30 cellular contexts compared by ENCODE assay signal in genomic region chr9:2635922-2636321, GRCh38.
"Had no signal": no experiment of that assay in that cellular context is flagged by ENCODE, and none has a peak within 500 bp of the region (broad histone marks: within the 10 kb centered on the region; RNA-seq: fewer than 3 reads in every experiment).

No MANE protein-coding gene starts in this region.

- H3K27me3 ChIP-seq: brain microvascular endothelial cell had no signal

- H3K36me3 ChIP-seq: brain microvascular endothelial cell had no signal

- H3K27ac Mint-ChIP-seq: activated B cell treated with CpG ODN at 0.5 μM for 24 hours; activated CD8-positive, alpha-beta memory T cell treated with anti-CD3 and anti-CD28 coated beads, Interleukin-2, amount 10 ng/mL, durations not matched to agents 7 days and 5 days; activated CD8-positive, alpha-beta T cell treated with anti-CD3 and anti-CD28 coated beads for 36 hours; activated naive CD4-positive, alpha-beta T cell treated with anti-CD3 and anti-CD28 coated beads, Interleukin-2, amount 10 ng/mL, durations not matched to agents 7 days and 5 days; activated naive CD4-positive, alpha-beta T cell treated with anti-CD3 and anti-CD28 coated beads, Interleukin-2, amount 50 U/mL, for 72 hours; activated naive CD8-positive, alpha-beta T cell treated with anti-CD3 and anti-CD28 coated beads, Interleukin-2, amount 10 ng/mL, durations not matched to agents 7 days and 5 days; activated T-cell treated with anti-CD3 and anti-CD28 coated beads, Interleukin-2, amount 50 U/mL, for 24 hours; activated T-cell treated with anti-CD3 and anti-CD28 coated beads, Interleukin-2, amount 50 U/mL, for 72 hours; endodermal cell; T-helper 17 cell; T-helper 2 cell treated with Interferon-gamma antibody and Interleukin-4, amounts not matched to agents 5 μg/mL and 100 μg/mL, for 36 hours had no signal

- H3K4me3 Mint-ChIP-seq: activated B cell treated with CpG ODN at 0.5 μM for 24 hours; activated CD8-positive, alpha-beta memory T cell treated with anti-CD3 and anti-CD28 coated beads, Interleukin-2, amount 10 ng/mL, durations not matched to agents 7 days and 5 days; activated CD8-positive, alpha-beta T cell treated with anti-CD3 and anti-CD28 coated beads for 36 hours; activated naive CD4-positive, alpha-beta T cell treated with anti-CD3 and anti-CD28 coated beads, Interleukin-2, amount 10 ng/mL, durations not matched to agents 7 days and 5 days; activated naive CD8-positive, alpha-beta T cell treated with anti-CD3 and anti-CD28 coated beads, Interleukin-2, amount 10 ng/mL, durations not matched to agents 7 days and 5 days; activated T-cell treated with anti-CD3 and anti-CD28 coated beads, Interleukin-2, amount 50 U/mL, for 24 hours; activated T-cell treated with anti-CD3 and anti-CD28 coated beads, Interleukin-2, amount 50 U/mL, for 72 hours; endodermal cell; T-helper 17 cell; T-helper 2 cell treated with Interferon-gamma antibody and Interleukin-4, amounts not matched to agents 5 μg/mL and 100 μg/mL, for 36 hours had no signal

- H3K27ac ChIP-seq: brain microvascular endothelial cell, WERI-Rb-1 had no signal

- ATAC-seq: activated CD4-positive, CD25-positive, alpha-beta regulatory T cell treated with anti-CD3 and anti-CD28 coated beads, Interleukin-2, amount 50 U/mL, for 24 hours; activated CD8-positive, alpha-beta memory T cell treated with anti-CD3 and anti-CD28 coated beads, Interleukin-2, amount 10 ng/mL, durations not matched to agents 7 days and 5 days; activated CD8-positive, alpha-beta T cell treated with anti-CD3 and anti-CD28 coated beads for 36 hours; activated naive CD4-positive, alpha-beta T cell treated with anti-CD3 and anti-CD28 coated beads, Interleukin-2, amount 50 U/mL, for 72 hours; activated T-cell treated with anti-CD3 and anti-CD28 coated beads, Interleukin-2, amount 50 U/mL, for 72 hours; esophagus mucosa; T-helper 17 cell had no signal

- DNase-seq: activated B cell treated with CpG ODN at 0.5 μM for 24 hours; activated CD4-positive, alpha-beta T cell treated with anti-CD3 and anti-CD28 coated beads for 48 hours; activated CD4-positive, alpha-beta T cell treated with anti-CD3 and anti-CD28 coated beads, Interleukin-2, amount 50 U/mL, for 1 hour; activated CD4-positive, alpha-beta T cell treated with anti-CD3 and anti-CD28 coated beads, Interleukin-2, amount 50 U/mL, for 48 hours; activated CD8-positive, alpha-beta memory T cell treated with anti-CD3 and anti-CD28 coated beads, Interleukin-2, amount 10 ng/mL, durations not matched to agents 7 days and 5 days; activated CD8-positive, alpha-beta memory T cell treated with anti-CD3 and anti-CD28 coated beads, Interleukin-2, amount 50 U/mL, for 4 hours; activated CD8-positive, alpha-beta T cell treated with anti-CD3 and anti-CD28 coated beads for 36 hours; activated gamma-delta T cell; activated naive CD4-positive, alpha-beta T cell; activated naive CD4-positive, alpha-beta T cell treated with anti-CD3 and anti-CD28 coated beads, Interleukin-2, amount 10 ng/mL, durations not matched to agents 7 days and 5 days; activated naive CD8-positive, alpha-beta T cell treated with anti-CD3 and anti-CD28 coated beads, Interleukin-2, amount 10 ng/mL, durations not matched to agents 7 days and 5 days; activated T-cell treated with anti-CD3 and anti-CD28 coated beads for 4 hours; activated T-cell treated with anti-CD3 and anti-CD28 coated beads, Interleukin-2, amount 50 U/mL, for 24 hours; activated T-cell treated with anti-CD3 and anti-CD28 coated beads, Interleukin-2, amount 50 U/mL, for 72 hours; anterior cingulate cortex; brain microvascular endothelial cell; cortex of kidney; dermis blood vessel endothelial cell; effector memory CD4-positive, alpha-beta T cell; endodermal cell; foreskin fibroblast; head of caudate nucleus; T-helper 1 cell; T-helper 17 cell; T1000; WERI-Rb-1 had no signal

- H3K4me1 Mint-ChIP-seq: activated B cell treated with CpG ODN at 0.5 μM for 24 hours had no signal

- H3K9me3 Mint-ChIP-seq: activated CD8-positive, alpha-beta T cell treated with anti-CD3 and anti-CD28 coated beads for 36 hours; activated naive CD4-positive, alpha-beta T cell treated with anti-CD3 and anti-CD28 coated beads, Interleukin-2, amount 10 ng/mL, durations not matched to agents 7 days and 5 days; activated naive CD8-positive, alpha-beta T cell treated with anti-CD3 and anti-CD28 coated beads, Interleukin-2, amount 10 ng/mL, durations not matched to agents 7 days and 5 days; activated T-cell treated with anti-CD3 and anti-CD28 coated beads, Interleukin-2, amount 50 U/mL, for 72 hours; endodermal cell; T-helper 2 cell treated with Interferon-gamma antibody and Interleukin-4, amounts not matched to agents 5 μg/mL and 100 μg/mL, for 36 hours had no signal

- H3K27me3 Mint-ChIP-seq: activated naive CD4-positive, alpha-beta T cell treated with anti-CD3 and anti-CD28 coated beads, Interleukin-2, amount 10 ng/mL, durations not matched to agents 7 days and 5 days; activated naive CD8-positive, alpha-beta T cell treated with anti-CD3 and anti-CD28 coated beads, Interleukin-2, amount 10 ng/mL, durations not matched to agents 7 days and 5 days had no signal
